ENCODE assay signal across 1 cellular context in genomic region chr2:200592414-200593075, GRCh38.
TF ChIP-seq lines count a peak whose summit lies in the region.

No MANE protein-coding gene starts in this region.

TF ChIP-seq in IMR-90, 13 proteins besides CTCF, POLR2A, EP300 and RAD21:
- no peak for TF ChIP-seq CHD1 (IDR thresholded peaks at IDR 0.05; ENCODE audit: low read depth, low read length)
- TF ChIP-seq RCOR1 (IDR thresholded peaks at IDR 0.05; ENCODE audit: insufficient replicate concordance, low read length), result no peak
- no peak for TF ChIP-seq CEBPB (IDR thresholded peaks at IDR 0.05; ENCODE audit: low read depth, low read length)
- no peak for TF ChIP-seq USF2 (IDR thresholded peaks at IDR 0.05; ENCODE audit: low read depth, low read length)
